Comparison of ENCODE assay signal across 22 cellular contexts in the genomic region with DNA sequence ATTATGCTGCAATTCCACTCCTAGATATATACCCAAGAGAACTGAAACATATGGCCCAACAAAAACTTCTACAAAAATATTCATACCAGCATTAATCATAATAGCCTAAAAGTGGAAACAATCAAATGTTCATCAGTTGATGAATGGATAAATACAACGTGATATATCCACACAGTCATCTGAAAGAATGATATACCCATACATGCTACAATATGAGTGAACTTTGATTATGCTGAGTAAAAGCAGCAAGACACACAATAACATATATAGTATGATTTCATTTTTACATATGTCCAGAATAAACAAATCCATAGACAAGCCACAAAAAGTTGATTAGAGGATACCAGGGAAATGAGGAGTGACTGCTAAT. TPM values are rescaled to one million over a fixed set of nuclear protein-coding genes. Genes with fewer than 3 reads are reported as not detected.
DNase-seq lines count a peak whose midpoint lies in the region; ATAC-seq, FAIRE-seq and TF ChIP-seq lines count a peak whose summit lies in the region.
"Had no signal": no experiment of that assay in that cellular context is flagged by ENCODE, and none has a peak within 500 bp of the region (broad histone marks: within the 10 kb centered on the region; RNA-seq: fewer than 3 reads in every experiment).

No MANE protein-coding gene starts in this region.

- H3K36me3 ChIP-seq in OCI-LY3 (replicated peaks; ENCODE audit: low read depth, low read length) (peaks cover 4% of the 10 kb centered on the region), spleen (peaks cover 0 to 5% (median 0%) of the 10 kb centered on the region in 6 donors)
- H3K36me3 ChIP-seq: left lung, right lobe of liver had no signal

- H3K9me3 ChIP-seq in OCI-LY3 (ENCODE audit: insufficient read depth, low read length) (peaks cover 4% of the 10 kb centered on the region; the same call in 1 of the 2 replicates), spleen (peaks cover 0 to 21% (median 15%) of the 10 kb centered on the region in 8 donors)
- H3K9me3 ChIP-seq: testis had no signal

- DNase-seq in GM19239 (ENCODE audit: insufficient read length, low spot score): no peak
- no peak for DNase-seq in spleen
- DNase-seq in KBM-7: no peak
- DNase-seq: activated CD4-positive, alpha-beta memory T cell treated with anti-CD3 and anti-CD28 coated beads for 36 hours; activated effector memory CD4-positive, alpha-beta T cell treated with anti-CD3 and anti-CD28 coated beads, Interleukin-2, amount 50 U/mL, for 16 hours; anterior cingulate cortex; CD8-positive, alpha-beta memory T cell; DMS79 treated with DMSO at 0.1 percent for 48 hours; HFFc6; left lung; NCI-H2029; right lobe of liver; stimulated activated CD4-positive, alpha-beta T cell treated with anti-CD3 and anti-CD28 coated beads, Interleukin-1b, Interleukin-23, amount 100 ng/mL, for 48 hours; testis had no signal

- TF ChIP-seq POLR2A in spleen (IDR thresholded peaks at IDR 0.05): no peak

- H3K79me2 ChIP-seq in OCI-LY3 (ENCODE audit: low read length): no peaks in the 10 kb centered on the region

- no peak for TF ChIP-seq CTCF in OCI-LY3 (IDR thresholded peaks at IDR 0.05; ENCODE audit: low read depth, low read length)
- no peak for TF ChIP-seq CTCF in spleen (IDR thresholded peaks at IDR 0.05 in 8 of 11, conservative IDR thresholded peaks at IDR 0.05 in 3 of 11)

- H3K27ac ChIP-seq in OCI-LY3 (ENCODE audit: low read length) (no peak overlapping the region), spleen (no peak overlapping the region)
- H3K27ac ChIP-seq: left lung, right lobe of liver, testis had no signal

- no peak overlapping the region for H2AFZ ChIP-seq in OCI-LY3 (ENCODE audit: low read depth, low read length)

- H4K20me1 ChIP-seq in OCI-LY3 (ENCODE audit: insufficient read depth, low read length): no peaks in the 10 kb centered on the region

- no peak overlapping the region for H3K9ac ChIP-seq in OCI-LY3 (ENCODE audit: low read length)

- no peaks in the 10 kb centered on the region for H3K27me3 ChIP-seq in OCI-LY3 (ENCODE audit: low read depth, low read length)
- H3K27me3 ChIP-seq in spleen (replicated peaks in 1 of 7): no peaks in the 10 kb centered on the region
- H3K27me3 ChIP-seq: left lung, right lobe of liver, testis had no signal

- peak overlapping the region; percentile 40 for H3K4me2 ChIP-seq in OCI-LY3 (ENCODE audit: low read length)

- intact Hi-C loops in spleen (cut with DNase I; ENCODE audit: low total_unique reads): no loop called here

- whole genome bisulfite sequencing in spleen, 5 donors: 55 to 81% (median 73%) methylated on average over 1 of the region's 1 CpG

- H3K4me1 ChIP-seq in OCI-LY3 (ENCODE audit: low read length): peaks cover 18% of the 10 kb centered on the region
- H3K4me1 ChIP-seq in spleen: peaks cover 0 to 36% (median 4%) of the 10 kb centered on the region in 6 donors
- H3K4me1 ChIP-seq: left lung had no signal

- ATAC-seq in GM18498 (IDR thresholded peaks at IDR 0.05; ENCODE audit: unreplicated experiment) (peak; percentile 21), HG02973 (IDR thresholded peaks at IDR 0.05; ENCODE audit: unreplicated experiment) (peak; percentile 25), HG02759 (IDR thresholded peaks at IDR 0.05; ENCODE audit: unreplicated experiment) (no peak), HG02798 (IDR thresholded peaks at IDR 0.05; ENCODE audit: poor library complexity, unreplicated experiment) (no peak)
- ATAC-seq: left lung, right lobe of liver had no signal

- in situ Hi-C loops in KBM-7 (cut with MboI; ENCODE audit: low pct_unique_long_range_greater_than_20kb, low sequenced_read_pairs): no loop called here

- peak; percentile 21 for FAIRE-seq in GM19239 (lab: Jason Lieb, UNC)
- FAIRE-seq: colon, frontal cortex, RCC 7860 had no signal

- H3K4me3 ChIP-seq in OCI-LY3 (ENCODE audit: low read length) (no peak overlapping the region), spleen (no peak overlapping the region)
- H3K4me3 ChIP-seq: left lung, right lobe of liver, testis had no signal

RNA-seq across cellular contexts. Expression of a gene that starts 30.7 kb away (rescaled TPM):
- 10 to 100 TPM; 19.0 to 29.8 (median 24.2) TPM for total RNA-seq in spleen
- 1 to 10 TPM; 7.9 to 9.3 (median 8.4) TPM for polyA plus RNA-seq in spleen

Comparison
In these comparisons a context has a peak if more than half of its experiments do, and no peak if none do; other contexts are left out.
1. ATAC-seq: peak in GM18498 (single experiment) and HG02973 (single experiment); none in HG02759 (single experiment) and HG02798 (single experiment).